9 cellular contexts compared by ENCODE assay signal in genomic region chr9:127967151-127967809, GRCh38. TPM values are rescaled to one million over a fixed set of nuclear protein-coding genes. Genes with fewer than 3 reads are reported as not detected.
DNase-seq lines count a peak whose midpoint lies in the region; ATAC-seq and TF ChIP-seq lines count a peak whose summit lies in the region.
"Had no signal": no experiment of that assay in that cellular context is flagged by ENCODE, and none has a peak within 500 bp of the region (broad histone marks: within the 10 kb centered on the region; RNA-seq: fewer than 3 reads in every experiment).

No MANE protein-coding gene starts in this region.

- peaks cover 7% of the 10 kb centered on the region for H3K4me1 ChIP-seq in mesendoderm (ENCODE audit: control insufficient read depth, low read depth, low read length)
- peaks cover 23 to 100% (median 96%) of the 10 kb centered on the region in 4 donors for H3K4me1 ChIP-seq in tibial artery
- peaks cover 75% of the 10 kb centered on the region for H3K4me1 ChIP-seq in BE2C

- no peak overlapping the region for H3K18ac ChIP-seq in mesendoderm (ENCODE audit: low read length)

- peaks cover 18% of the 10 kb centered on the region for H3K36me3 Mint-ChIP-seq in activated naive CD4-positive, alpha-beta T cell treated with anti-CD3 and anti-CD28 coated beads for 36 hours (ENCODE audit: low read depth)
- peaks cover 0 to 4% of the 10 kb centered on the region in 2 donors for H3K36me3 Mint-ChIP-seq in activated naive CD4-positive, alpha-beta T cell treated with anti-CD3 and anti-CD28 coated beads, Interleukin-2, amount 50 U/mL, for 72 hours

- H3K9ac ChIP-seq in mesendoderm (ENCODE audit: low read length), result no peak overlapping the region

- peaks cover 97% of the 10 kb centered on the region for H3K4me1 Mint-ChIP-seq in activated naive CD4-positive, alpha-beta T cell treated with anti-CD3 and anti-CD28 coated beads for 36 hours (ENCODE audit: low read depth)

- H2BK15ac ChIP-seq in mesendoderm (replicated peaks; ENCODE audit: low read depth), result no peak overlapping the region

- CTCF ChIA-PET in activated naive CD4-positive, alpha-beta T cell treated with anti-CD3 and anti-CD28 coated beads for 36 hours (lab: Charles Lee), result interaction anchor here (0.7 to 1.8 kb wide), 3 partner anchors 14 to 67 kb away, joined by 3 to 9 read pairs (median 5); no protein-coding TSS in a partner anchor

- no peak overlapping the region for H3K23ac ChIP-seq in mesendoderm (ENCODE audit: low read length)

- H2BK120ac ChIP-seq in mesendoderm (ENCODE audit: low read depth, low read length), result no peak overlapping the region

- peak overlapping the region; percentile 25 for H3K4ac ChIP-seq in mesendoderm (ENCODE audit: low read depth, low read length)

- H3K4me2 ChIP-seq in mesendoderm (ENCODE audit: low read length), result no peak overlapping the region

- no CpG with 5 or more reads among the region's 9 CpGs for WGBS in mesendoderm (ENCODE audit: extremely low coverage, insufficient coverage, low lambda C conversion rate)

- no peak for DNase-seq in activated naive CD4-positive, alpha-beta T cell treated with anti-CD3 and anti-CD28 coated beads for 36 hours
- no peak for DNase-seq in activated naive CD4-positive, alpha-beta T cell (lab: John Stamatoyannopoulos, UW)
- DNase-seq in activated naive CD4-positive, alpha-beta T cell treated with anti-CD3 and anti-CD28 coated beads, Interleukin-2, amount 50 U/mL, for 72 hours (ENCODE audit: low spot score in 2 of 2), result peak in 1 of 2 donors; percentile 57
- DNase-seq in mesendoderm, result no peak
- DNase-seq in tibial artery, result no peak
- DNase-seq in RKO (ENCODE audit: low spot score), result no peak
- DNase-seq in BE2C, result no peak
- DNase-seq: NCI-H2171 had no signal

- H3K27me3 ChIP-seq in mesendoderm (ENCODE audit: insufficient read depth, low read length, poor library complexity) (no peaks in the 10 kb centered on the region), tibial artery (no peaks in the 10 kb centered on the region), BE2C (no peaks in the 10 kb centered on the region)

- H3K79me2 ChIP-seq in mesendoderm (ENCODE audit: control insufficient read depth, insufficient read depth, low read length), result peaks cover 77% of the 10 kb centered on the region

- H3K4me3 Mint-ChIP-seq in activated naive CD4-positive, alpha-beta T cell treated with anti-CD3 and anti-CD28 coated beads for 36 hours, result peak overlapping the region; percentile 35

- no peak overlapping the region for H2AK5ac ChIP-seq in mesendoderm (ENCODE audit: low read length)

- no peak overlapping the region for H4K8ac ChIP-seq in mesendoderm (ENCODE audit: low read depth, low read length)

- no peak for ATAC-seq in activated naive CD4-positive, alpha-beta T cell treated with anti-CD3 and anti-CD28 coated beads, Interleukin-2, amount 50 U/mL, for 72 hours
- ATAC-seq in HG02870 (IDR thresholded peaks at IDR 0.05; ENCODE audit: unreplicated experiment), result no peak

- no peaks in the 10 kb centered on the region for H3K9me3 Mint-ChIP-seq in activated naive CD4-positive, alpha-beta T cell treated with anti-CD3 and anti-CD28 coated beads for 36 hours
- H3K9me3 Mint-ChIP-seq in activated naive CD4-positive, alpha-beta T cell treated with anti-CD3 and anti-CD28 coated beads, Interleukin-2, amount 50 U/mL, for 72 hours, result no peaks in the 10 kb centered on the region

- no peak overlapping the region for H2BK5ac ChIP-seq in mesendoderm (ENCODE audit: low read length)

- peak overlapping the region; percentile 99 for H3K27ac Mint-ChIP-seq in activated naive CD4-positive, alpha-beta T cell treated with anti-CD3 and anti-CD28 coated beads for 36 hours
- peak overlapping the region; percentile 94 to 98 for H3K27ac Mint-ChIP-seq in activated naive CD4-positive, alpha-beta T cell treated with anti-CD3 and anti-CD28 coated beads, Interleukin-2, amount 50 U/mL, for 72 hours

- H3K27ac ChIP-seq in mesendoderm (ENCODE audit: low read depth, low read length) (no peak overlapping the region), tibial artery (peak overlapping the region; percentile 94)

- no peak overlapping the region for H3K56ac ChIP-seq in mesendoderm (ENCODE audit: low read length)

- no peaks in the 10 kb centered on the region for H3K36me3 ChIP-seq in mesendoderm (ENCODE audit: control insufficient read depth, insufficient read depth, low read length)
- H3K36me3 ChIP-seq in tibial artery, result no peaks in the 10 kb centered on the region
- H3K36me3 ChIP-seq in BE2C, result no peaks in the 10 kb centered on the region

- peaks cover 40% of the 10 kb centered on the region for H3K79me1 ChIP-seq in mesendoderm (ENCODE audit: low read length)

- H3K27me3 Mint-ChIP-seq in activated naive CD4-positive, alpha-beta T cell treated with anti-CD3 and anti-CD28 coated beads for 36 hours (ENCODE audit: low read depth), result no peaks in the 10 kb centered on the region

- TF ChIP-seq CTCF in tibial artery (IDR thresholded peaks at IDR 0.05), result no peak
- TF ChIP-seq CTCF in BE2C (IDR thresholded peaks at IDR 0.05; ENCODE audit: low read depth, low read length), result no peak

- intact Hi-C loops in activated naive CD4-positive, alpha-beta T cell treated with anti-CD3 and anti-CD28 coated beads for 36 hours (cut with micrococcal nuclease), result no loop called here
- intact Hi-C loops in tibial artery (cut with DNase I; ENCODE audit: low total_unique reads), result no loop called here

- H3K9me3 ChIP-seq in tibial artery (no peaks in the 10 kb centered on the region), BE2C (no peaks in the 10 kb centered on the region)

- no peak overlapping the region for H3K4me3 ChIP-seq in mesendoderm (ENCODE audit: low read length)
- no peak overlapping the region for H3K4me3 ChIP-seq in tibial artery
- H3K4me3 ChIP-seq in BE2C (ENCODE audit: low read depth, low read length), result no peak overlapping the region

- no peak overlapping the region for H4K5ac ChIP-seq in mesendoderm (ENCODE audit: low read length)

RNA-seq across cellular contexts. Expression of gene EEIG1, which starts 13.5 kb away (rescaled TPM):
- total RNA-seq in activated naive CD4-positive, alpha-beta T cell treated with anti-CD3 and anti-CD28 coated beads for 36 hours, result 10 to 100 TPM; 61.0 to 70.8 TPM
- total RNA-seq in activated naive CD4-positive, alpha-beta T cell treated with anti-CD3 and anti-CD28 coated beads, Interleukin-2, amount 50 U/mL, for 72 hours, result 10 to 100 TPM; 63.1 to 96.5 TPM
- 17.5 TPM for polyA plus RNA-seq in mesendoderm (2013, experiment 1 of 2)
- 16.7 TPM for polyA plus RNA-seq in mesendoderm (2013, experiment 2 of 2)
- polyA plus RNA-seq in BE2C (2012; ENCODE audit: insufficient read depth, insufficient read length, low read depth), result 30.7 TPM

RNA-seq across cellular contexts. Expression of gene DPM2, which starts 29.6 kb away (rescaled TPM):
- 10 to 100 TPM; 41.6 to 43.4 TPM for total RNA-seq in activated naive CD4-positive, alpha-beta T cell treated with anti-CD3 and anti-CD28 coated beads for 36 hours
- 10 to 100 TPM; 26.0 to 49.8 TPM for total RNA-seq in activated naive CD4-positive, alpha-beta T cell treated with anti-CD3 and anti-CD28 coated beads, Interleukin-2, amount 50 U/mL, for 72 hours
- 31.9 TPM for polyA plus RNA-seq in mesendoderm (2013, experiment 1 of 2)
- polyA plus RNA-seq in mesendoderm (2013, experiment 2 of 2), result 33.2 TPM
- polyA plus RNA-seq in BE2C (2012; ENCODE audit: insufficient read depth, insufficient read length, low read depth), result 137 TPM

RNA-seq across cellular contexts. Expression of gene PIP5KL1, which starts 36.7 kb away (rescaled TPM):
- 1 to 10 TPM; 1.1 to 1.8 TPM for total RNA-seq in activated naive CD4-positive, alpha-beta T cell treated with anti-CD3 and anti-CD28 coated beads for 36 hours
- total RNA-seq in activated naive CD4-positive, alpha-beta T cell treated with anti-CD3 and anti-CD28 coated beads, Interleukin-2, amount 50 U/mL, for 72 hours, result 1 to 10 TPM; 4.0 to 6.8 TPM
- polyA plus RNA-seq in mesendoderm (2013, experiment 1 of 2), result 4.1 TPM
- polyA plus RNA-seq in mesendoderm (2013, experiment 2 of 2), result 3.5 TPM
- polyA plus RNA-seq in BE2C (2012; ENCODE audit: insufficient read depth, insufficient read length, low read depth), result 0.74 TPM

RNA-seq across cellular contexts. Expression of gene ST6GALNAC4, which starts 50.4 kb away (rescaled TPM):
- total RNA-seq in activated naive CD4-positive, alpha-beta T cell treated with anti-CD3 and anti-CD28 coated beads for 36 hours, result 10 to 100 TPM; 22.3 to 24.6 TPM
- 10 to 100 TPM; 24.5 to 43.2 TPM for total RNA-seq in activated naive CD4-positive, alpha-beta T cell treated with anti-CD3 and anti-CD28 coated beads, Interleukin-2, amount 50 U/mL, for 72 hours
- 12.3 TPM for polyA plus RNA-seq in mesendoderm (2013, experiment 1 of 2)
- 14.4 TPM for polyA plus RNA-seq in mesendoderm (2013, experiment 2 of 2)
- 39.4 TPM for polyA plus RNA-seq in BE2C (2012; ENCODE audit: insufficient read depth, insufficient read length, low read depth)
